11 cellular contexts compared by ENCODE assay signal in the genomic region with DNA sequence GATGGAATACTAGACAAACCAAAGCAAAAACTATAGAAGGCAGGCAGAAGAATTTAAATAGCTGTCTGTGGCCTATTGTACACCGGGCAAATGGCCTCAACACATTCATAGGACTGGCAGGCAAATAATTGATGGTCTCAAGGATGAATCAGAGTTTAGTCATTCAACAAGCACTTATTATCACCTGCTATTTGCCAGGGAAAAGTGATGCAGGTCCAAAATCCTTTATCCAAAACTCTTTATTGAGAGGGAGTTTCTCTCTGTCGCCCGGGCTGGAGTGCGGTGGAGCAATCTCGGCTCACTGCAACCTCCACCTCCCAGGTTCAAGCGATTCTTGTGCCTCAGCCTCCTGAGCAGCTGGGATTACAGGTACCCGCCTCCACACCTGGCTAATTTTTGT. TPM values are rescaled to one million over a fixed set of nuclear protein-coding genes. Genes with fewer than 3 reads are reported as not detected.
A peak's percentile ranks its signal among the peaks of the same experiment; 100 is the strongest.
DNase-seq lines count a peak whose midpoint lies in the region; ATAC-seq lines count a peak whose summit lies in the region.
"Had no signal": no experiment of that assay in that cellular context is flagged by ENCODE, and none has a peak within 500 bp of the region (broad histone marks: within the 10 kb centered on the region; RNA-seq: fewer than 3 reads in every experiment).

No MANE protein-coding gene starts in this region.

- H3K27me3 ChIP-seq in GM23248 (replicated peaks; ENCODE audit: insufficient read depth): no peaks in the 10 kb centered on the region

- H3F3A ChIP-seq in GM23248 (ENCODE audit: insufficient read depth): peaks cover 32% of the 10 kb centered on the region

- H3K9ac ChIP-seq in GM23248: no peak overlapping the region

- H3K4me1 ChIP-seq in GM23248 (ENCODE audit: insufficient read depth): peaks cover 48% of the 10 kb centered on the region

- H3K79me2 ChIP-seq in GM23248 (ENCODE audit: insufficient read depth): peaks cover 68% of the 10 kb centered on the region

- H3K4me3 ChIP-seq in GM23248: peak overlapping the region; percentile 91
- H3K4me3 ChIP-seq: lung had no signal

- H4K20me1 ChIP-seq in GM23248 (ENCODE audit: insufficient read depth): no peaks in the 10 kb centered on the region

- 0 out of 2 replicates have a peak overlapping the region, but pooled peaks have one; percentile 14 for H3K27ac ChIP-seq in GM23248

- 72 to 84% methylated on average over 7 of the region's 7 CpGs for WGBS in GM23248 (ENCODE audit: low coverage in 1 of 2, low lambda C conversion rate in 2 of 2, missing lambda C conversion rate in 2 of 2), 2 experiments

- peaks cover 10% of the 10 kb centered on the region; the same call in 1 of the 2 replicates for H3K36me3 ChIP-seq in GM23248 (ENCODE audit: low read depth)

- no peaks in the 10 kb centered on the region for H3K9me2 ChIP-seq in GM23248 (ENCODE audit: insufficient read depth)

- H3K4me2 ChIP-seq in GM23248 (ENCODE audit: unreplicated experiment): peak overlapping the region; percentile 99

- no peaks in the 10 kb centered on the region for H3K9me3 ChIP-seq in GM23248 (ENCODE audit: low read depth)

- in situ Hi-C loops in GM23248 (cut with MboI): no loop called here

- DNase-seq in GM23248: peak; percentile 75
- peak; percentile 74 for DNase-seq in RPMI7951 (ENCODE audit: low read depth)
- DNase-seq in renal cortical epithelial cell (ENCODE audit: low read depth): peak; percentile 88
- no peak for DNase-seq in NCI-H345 (lab: John Stamatoyannopoulos, UW)
- DNase-seq in RPMI8226: no peak
- DNase-seq: activated CD4-positive, alpha-beta T cell treated with anti-CD3 and anti-CD28 coated beads, Interleukin-2, amount 10 ng/mL, durations not matched to agents 7 days and 5 days; NCI-H2171 treated with DMSO at 0.1 percent for 48 hours had no signal

- H2AFZ ChIP-seq in GM23248: no peak overlapping the region

- peak; percentile 35 for ATAC-seq in esophagus mucosa
- no peak for ATAC-seq in HG02759 (IDR thresholded peaks at IDR 0.05; ENCODE audit: unreplicated experiment)
- ATAC-seq in HG03095 (IDR thresholded peaks at IDR 0.05; ENCODE audit: unreplicated experiment): no peak

RNA-seq across cellular contexts. Expression of gene EIF2AK4, which starts 2.3 kb away (rescaled TPM):
- total RNA-seq in GM23248 (2014; rRNA removed; shearing (Covaris generic)): 54.6 and 74.1 TPM in 2 replicates
- polyA plus RNA-seq in GM23248 (2016; fragmentation: Nextera tagmentation; extraction: Ambion mirVana): 79.3 and 79.8 TPM in 2 replicates
- total RNA-seq in RPMI7951 (2014; rRNA removed; shearing (Covaris generic)): 63.6 and 77.9 TPM in 2 replicates
- total RNA-seq in esophagus mucosa (17.4 TPM), renal cortical epithelial cell (86.1 and 88.3 TPM in 2 replicates)

RNA-seq across cellular contexts. Expression of gene GPR176, which starts 16.1 kb away (rescaled TPM):
- total RNA-seq in GM23248 (2014; rRNA removed; shearing (Covaris generic)): 254 and 307 TPM in 2 replicates
- 156 and 161 TPM in 2 replicates for polyA plus RNA-seq in GM23248 (2016; fragmentation: Nextera tagmentation; extraction: Ambion mirVana)
- 44.5 and 50.8 TPM in 2 replicates for total RNA-seq in RPMI7951 (2014; rRNA removed; shearing (Covaris generic))
- 0.40 TPM for total RNA-seq in esophagus mucosa
- 48.8 and 97.2 TPM in 2 replicates for total RNA-seq in renal cortical epithelial cell
- total RNA-seq: activated CD4-positive, alpha-beta T cell treated with anti-CD3 and anti-CD28 coated beads, Interleukin-2, amount 10 ng/mL, durations not matched to agents 7 days and 5 days had no signal

Comparison
In these comparisons a context has a peak if more than half of its experiments do, and no peak if none do; other contexts are left out.
1. DNase-seq: peak in GM23248 (single experiment), RPMI7951 (single experiment) and renal cortical epithelial cell (single experiment); none in NCI-H345 (single experiment) and RPMI8226 (single experiment).
2. RNA of gene GPR176, which starts 16.1 kb away (total RNA-seq): 254 to 307 TPM in GM23248, 48.8 to 97.2 TPM in renal cortical epithelial cell and 44.5 to 50.8 TPM in RPMI7951; 0.40 TPM in esophagus mucosa (single experiment); every median in the first group is over 10 times any median in the second.